12 cellular contexts compared by ENCODE assay signal in genomic region chr16:17461951-17462729, GRCh38. TPM values are rescaled to one million over a fixed set of nuclear protein-coding genes. Genes with fewer than 3 reads are reported as not detected.
A peak's percentile ranks its signal among the peaks of the same experiment; 100 is the strongest.
DNase-seq lines count a peak whose midpoint lies in the region; ATAC-seq and TF ChIP-seq lines count a peak whose summit lies in the region.
"Had no signal": no experiment of that assay in that cellular context is flagged by ENCODE, and none has a peak within 500 bp of the region (broad histone marks: within the 10 kb centered on the region; RNA-seq: fewer than 3 reads in every experiment).

No MANE protein-coding gene starts in this region.

- intact Hi-C loops in activated T-helper 2 cell treated with anti-CD3 and anti-CD28 coated beads, Interferon-gamma antibody, Interleukin-2, Interleukin-4, amounts not matched to agents 10 μg/mL and 5 μg/mL and 100 μg/mL, durations not matched to agents 14 hours and 24 hours and 36 hours (cut with micrococcal nuclease), result no loop called here
- intact Hi-C loops in sciatic nerve (cut with DNase I), result no loop called here

- H3K9me3 Mint-ChIP-seq in activated naive CD8-positive, alpha-beta T cell treated with anti-CD3 and anti-CD28 coated beads, Interleukin-2, amount 10 ng/mL, durations not matched to agents 7 days and 5 days, result no peaks in the 10 kb centered on the region
- H3K9me3 Mint-ChIP-seq in activated naive CD8-positive, alpha-beta T cell treated with anti-CD3 and anti-CD28 coated beads for 36 hours, result peaks cover 3% of the 10 kb centered on the region
- H3K9me3 Mint-ChIP-seq in activated T-helper 2 cell treated with anti-CD3 and anti-CD28 coated beads, Interferon-gamma antibody, Interleukin-2, Interleukin-4, amounts not matched to agents 10 μg/mL and 5 μg/mL and 100 μg/mL, durations not matched to agents 14 hours and 24 hours and 36 hours, result no peaks in the 10 kb centered on the region

- no peaks in the 10 kb centered on the region for H3K36me3 ChIP-seq in upper lobe of left lung
- H3K36me3 ChIP-seq: brain microvascular endothelial cell, tibial artery had no signal

- H3K27me3 ChIP-seq in upper lobe of left lung, result no peaks in the 10 kb centered on the region
- H3K27me3 ChIP-seq: brain microvascular endothelial cell, tibial artery had no signal

- H3K27ac ChIP-seq in upper lobe of left lung, result no peak overlapping the region
- H3K27ac ChIP-seq: brain microvascular endothelial cell, tibial artery had no signal

- H3K4me3 ChIP-seq in upper lobe of left lung, result no peak overlapping the region
- H3K4me3 ChIP-seq: tibial artery had no signal

- TF ChIP-seq POLR2A in upper lobe of left lung (IDR thresholded peaks at IDR 0.05), result no peak

- H3K36me3 Mint-ChIP-seq in activated naive CD8-positive, alpha-beta T cell treated with anti-CD3 and anti-CD28 coated beads, Interleukin-2, amount 10 ng/mL, durations not matched to agents 7 days and 5 days, result peaks cover 49% of the 10 kb centered on the region
- peaks cover 13% of the 10 kb centered on the region for H3K36me3 Mint-ChIP-seq in activated naive CD8-positive, alpha-beta T cell treated with anti-CD3 and anti-CD28 coated beads for 36 hours
- peaks cover 53% of the 10 kb centered on the region for H3K36me3 Mint-ChIP-seq in activated T-helper 2 cell treated with anti-CD3 and anti-CD28 coated beads, Interferon-gamma antibody, Interleukin-2, Interleukin-4, amounts not matched to agents 10 μg/mL and 5 μg/mL and 100 μg/mL, durations not matched to agents 14 hours and 24 hours and 36 hours (ENCODE audit: low read depth)

- peaks cover 0 to 4% (median 1%) of the 10 kb centered on the region in 4 donors for H3K4me1 ChIP-seq in upper lobe of left lung

- POLR2A ChIA-PET in activated naive CD8-positive, alpha-beta T cell treated with anti-CD3 and anti-CD28 coated beads, Interleukin-2, amount 10 ng/mL, durations not matched to agents 7 days and 5 days (lab: Charles Lee), result interaction anchor here (0.6 kb wide), 1 partner anchor 98 kb away, joined by 3 read pairs; no protein-coding TSS in a partner anchor

- H3K9me3 ChIP-seq in upper lobe of left lung, result no peaks in the 10 kb centered on the region
- H3K9me3 ChIP-seq: tibial artery had no signal

- no peaks in the 10 kb centered on the region for H3K27me3 Mint-ChIP-seq in activated naive CD8-positive, alpha-beta T cell treated with anti-CD3 and anti-CD28 coated beads, Interleukin-2, amount 10 ng/mL, durations not matched to agents 7 days and 5 days
- H3K27me3 Mint-ChIP-seq in activated naive CD8-positive, alpha-beta T cell treated with anti-CD3 and anti-CD28 coated beads for 36 hours, result no peaks in the 10 kb centered on the region
- H3K27me3 Mint-ChIP-seq in activated T-helper 2 cell treated with anti-CD3 and anti-CD28 coated beads, Interferon-gamma antibody, Interleukin-2, Interleukin-4, amounts not matched to agents 10 μg/mL and 5 μg/mL and 100 μg/mL, durations not matched to agents 14 hours and 24 hours and 36 hours (ENCODE audit: low read depth), result no peaks in the 10 kb centered on the region

- H3K27ac Mint-ChIP-seq in activated naive CD8-positive, alpha-beta T cell treated with anti-CD3 and anti-CD28 coated beads, Interleukin-2, amount 10 ng/mL, durations not matched to agents 7 days and 5 days, result peak overlapping the region; percentile 14
- H3K27ac Mint-ChIP-seq in activated naive CD8-positive, alpha-beta T cell treated with anti-CD3 and anti-CD28 coated beads for 36 hours, result no peak overlapping the region
- H3K27ac Mint-ChIP-seq in activated T-helper 2 cell treated with anti-CD3 and anti-CD28 coated beads, Interferon-gamma antibody, Interleukin-2, Interleukin-4, amounts not matched to agents 10 μg/mL and 5 μg/mL and 100 μg/mL, durations not matched to agents 14 hours and 24 hours and 36 hours, result peak overlapping the region; percentile 7

- ATAC-seq in activated naive CD8-positive, alpha-beta T cell treated with anti-CD3 and anti-CD28 coated beads, Interleukin-2, amount 10 ng/mL, durations not matched to agents 7 days and 5 days (ENCODE audit: low read depth), result peak; percentile 58
- ATAC-seq in upper lobe of left lung (ENCODE audit: low FRiP score in 2 of 2) (peak; percentile 16 to 56), sciatic nerve (no peak)

- H3K4me1 Mint-ChIP-seq in activated naive CD8-positive, alpha-beta T cell treated with anti-CD3 and anti-CD28 coated beads, Interleukin-2, amount 10 ng/mL, durations not matched to agents 7 days and 5 days, result peaks cover 47% of the 10 kb centered on the region
- H3K4me1 Mint-ChIP-seq in activated naive CD8-positive, alpha-beta T cell treated with anti-CD3 and anti-CD28 coated beads for 36 hours, result peaks cover 34% of the 10 kb centered on the region
- peaks cover 45% of the 10 kb centered on the region for H3K4me1 Mint-ChIP-seq in activated T-helper 2 cell treated with anti-CD3 and anti-CD28 coated beads, Interferon-gamma antibody, Interleukin-2, Interleukin-4, amounts not matched to agents 10 μg/mL and 5 μg/mL and 100 μg/mL, durations not matched to agents 14 hours and 24 hours and 36 hours (ENCODE audit: low read depth)

- TF ChIP-seq CTCF in upper lobe of left lung (IDR thresholded peaks at IDR 0.05), result no peak

- no peak for DNase-seq in activated naive CD8-positive, alpha-beta T cell treated with anti-CD3 and anti-CD28 coated beads, Interleukin-2, amount 10 ng/mL, durations not matched to agents 7 days and 5 days
- DNase-seq in activated naive CD8-positive, alpha-beta T cell treated with anti-CD3 and anti-CD28 coated beads for 36 hours, result no peak
- DNase-seq in M059J (ENCODE audit: low read depth), result peak; percentile 52
- DNase-seq in activated T-helper 2 cell treated with anti-CD3 and anti-CD28 coated beads, Interferon-gamma antibody, Interleukin-2, Interleukin-4, amounts not matched to agents 10 μg/mL and 5 μg/mL and 100 μg/mL, durations not matched to agents 14 hours and 24 hours and 36 hours (ENCODE audit: low spot score), result no peak
- peak in 1 of 2 donors; percentile 49 for DNase-seq in upper lobe of left lung
- no peak for DNase-seq in NCI-H2196 treated with DMSO at 0.1 percent for 48 hours (lab: John Stamatoyannopoulos, UW; ENCODE audit: unreplicated experiment)
- DNase-seq in NCI-H1930 (lab: John Stamatoyannopoulos, UW), result no peak
- no peak for DNase-seq in sciatic nerve (ENCODE audit: low spot score)
- DNase-seq: brain microvascular endothelial cell, EL, NCI-H1417 had no signal

- 60 to 83% methylated on average over 13 of the region's 13 CpGs for WGBS in upper lobe of left lung, 2 donors

- TF ChIP-seq EP300 in upper lobe of left lung (IDR thresholded peaks at IDR 0.05), result no peak

- H3K4me3 Mint-ChIP-seq in activated naive CD8-positive, alpha-beta T cell treated with anti-CD3 and anti-CD28 coated beads, Interleukin-2, amount 10 ng/mL, durations not matched to agents 7 days and 5 days, result peak overlapping the region; percentile 6
- H3K4me3 Mint-ChIP-seq in activated naive CD8-positive, alpha-beta T cell treated with anti-CD3 and anti-CD28 coated beads for 36 hours, result no peak overlapping the region
- no peak overlapping the region for H3K4me3 Mint-ChIP-seq in activated T-helper 2 cell treated with anti-CD3 and anti-CD28 coated beads, Interferon-gamma antibody, Interleukin-2, Interleukin-4, amounts not matched to agents 10 μg/mL and 5 μg/mL and 100 μg/mL, durations not matched to agents 14 hours and 24 hours and 36 hours (ENCODE audit: low read depth)

RNA-seq across cellular contexts. Expression of gene XYLT1, which starts 8.6 kb away (rescaled TPM):
- 10 to 100 TPM; 53.6 to 56.7 TPM for total RNA-seq in activated naive CD8-positive, alpha-beta T cell treated with anti-CD3 and anti-CD28 coated beads, Interleukin-2, amount 10 ng/mL, durations not matched to agents 7 days and 5 days
- total RNA-seq in activated naive CD8-positive, alpha-beta T cell treated with anti-CD3 and anti-CD28 coated beads for 36 hours, result 1 to 10 TPM; 4.1 to 4.6 TPM
- 6.3 and 10.3 TPM in 2 replicates for total RNA-seq in M059J (2014; rRNA removed; shearing (Covaris generic))
- total RNA-seq in activated T-helper 2 cell treated with anti-CD3 and anti-CD28 coated beads, Interferon-gamma antibody, Interleukin-2, Interleukin-4, amounts not matched to agents 10 μg/mL and 5 μg/mL and 100 μg/mL, durations not matched to agents 14 hours and 24 hours and 36 hours, result 15.7 and 18.9 TPM in 2 replicates
- total RNA-seq in upper lobe of left lung (10 to 100 TPM in 1 of 6 donors, 1 to 10 TPM in 5; 3.0 to 26.2 (median 6.8) TPM), sciatic nerve (17.3 TPM)
